16 cellular contexts compared by ENCODE assay signal in the genomic region with DNA sequence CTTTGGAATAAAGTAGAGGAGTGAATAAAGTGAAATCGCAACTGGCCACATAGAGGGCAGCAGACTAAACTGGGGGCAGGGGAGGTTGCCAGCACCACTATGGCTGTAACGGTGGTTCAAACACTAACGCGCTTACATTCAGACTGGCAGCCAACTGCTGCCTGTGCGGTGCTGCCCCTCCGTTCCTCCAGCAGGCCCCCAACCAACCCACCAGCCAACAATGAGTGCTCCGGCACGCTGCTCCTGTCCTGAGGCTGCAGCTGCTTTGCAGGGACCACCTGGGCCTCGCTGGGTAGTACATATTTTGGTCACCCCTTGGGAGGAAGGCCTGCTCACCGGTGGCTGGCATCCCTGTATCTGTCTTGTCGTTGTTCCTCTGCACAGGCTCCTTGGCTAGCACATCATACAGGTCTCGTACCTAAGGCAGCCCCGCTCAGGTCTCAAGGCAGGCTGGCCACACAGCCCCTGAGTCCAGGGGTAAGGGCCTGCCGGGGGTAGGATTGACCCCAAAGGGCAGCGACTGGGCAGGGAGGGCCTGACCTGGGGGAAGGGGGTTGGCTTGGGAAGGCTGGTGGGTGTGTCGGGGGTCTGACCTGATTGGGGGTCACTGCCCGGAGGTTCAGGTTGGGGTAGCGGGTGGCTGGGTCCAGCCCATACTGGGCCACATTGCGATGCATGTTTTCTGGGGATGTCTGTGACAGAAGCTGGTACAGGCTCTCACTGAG. TPM values are rescaled to one million over a fixed set of nuclear protein-coding genes. Genes with fewer than 3 reads are reported as not detected.
DNase-seq lines count a peak whose midpoint lies in the region; ATAC-seq and TF ChIP-seq lines count a peak whose summit lies in the region.
"Had no signal": no experiment of that assay in that cellular context is flagged by ENCODE, and none has a peak within 500 bp of the region (broad histone marks: within the 10 kb centered on the region; RNA-seq: fewer than 3 reads in every experiment).

No MANE protein-coding gene starts in this region.

- TF ChIP-seq CTCF in Caco-2 (IDR thresholded peaks at IDR 0.05; ENCODE audit: insufficient read depth in 1 of 2, low read depth in 1 of 2, low read length in 1 of 2, severe bottlenecking in 1 of 2, unreplicated experiment in 1 of 2): no peak
- TF ChIP-seq CTCF in lung (IDR thresholded peaks at IDR 0.05; ENCODE audit: control extremely low read depth, extremely low read depth): no peak
- TF ChIP-seq CTCF in foreskin fibroblast (IDR thresholded peaks at IDR 0.05; ENCODE audit: low read depth, low read length): no peak

- CTCF ChIA-PET in Caco-2 (lab: Charles Lee): no interaction called here
- CTCF ChIA-PET in activated CD8-positive, alpha-beta T cell treated with anti-CD3 and anti-CD28 coated beads, Interleukin-2, amount 10 ng/mL, durations not matched to agents 7 days and 5 days (lab: Charles Lee): interaction anchor here (1.5 to 2.6 kb wide), 2 partner anchors 8 to 261 kb away, joined by 4 to 12 read pairs; partner anchors contain the start of genes PPIL6 and SMPD2

- peak overlapping the region in 8 of 11 experiments; percentile 2 to 100 (median 54); a peak in 16 of 22 replicates for H3K27ac ChIP-seq in BLaER1 treated with 17β-estradiol and CSF1 and Interleukin-3, amounts not matched to agents 10 nM and 100 nM
- H3K27ac ChIP-seq in lung (ENCODE audit: low read depth in 1 of 2, low read length in 1 of 2): no peak overlapping the region
- H3K27ac ChIP-seq: pancreas, tibial artery had no signal

- peak overlapping the region in 9 of 11 experiments; percentile 23 to 67 (median 40); a peak in 14 of 22 replicates for H3K9ac ChIP-seq in BLaER1 treated with 17β-estradiol and CSF1 and Interleukin-3, amounts not matched to agents 10 nM and 100 nM

- H3K27me3 Mint-ChIP-seq in Caco-2 (ENCODE audit: insufficient read depth, unreplicated experiment): no peaks in the 10 kb centered on the region
- no peaks in the 10 kb centered on the region for H3K27me3 Mint-ChIP-seq in activated CD8-positive, alpha-beta T cell treated with anti-CD3 and anti-CD28 coated beads, Interleukin-2, amount 10 ng/mL, durations not matched to agents 7 days and 5 days (ENCODE audit: low read depth)

- H3K4me3 ChIP-seq in BLaER1 treated with 17β-estradiol and CSF1 and Interleukin-3, amounts not matched to agents 10 nM and 100 nM: peak overlapping the region in 4 of 10 experiments; percentile 1 to 38 (median 18); a peak in 4 of 20 replicates
- H3K4me3 ChIP-seq in Caco-2 (ENCODE audit: low read depth, low read length): no peak overlapping the region
- no peak overlapping the region for H3K4me3 ChIP-seq in lung
- no peak overlapping the region for H3K4me3 ChIP-seq in foreskin fibroblast (ENCODE audit: low read depth in 1 of 2, low read length in 2 of 2)
- H3K4me3 ChIP-seq: pancreas, tibial artery had no signal

- peaks cover 55 to 96% (median 93%) of the 10 kb centered on the region in 11 experiments for H3K36me3 ChIP-seq in BLaER1 treated with 17β-estradiol and CSF1 and Interleukin-3, amounts not matched to agents 10 nM and 100 nM
- no peaks in the 10 kb centered on the region for H3K36me3 ChIP-seq in Caco-2 (ENCODE audit: control insufficient read depth, insufficient read depth, low read length)
- peaks cover 0 to 35% of the 10 kb centered on the region in 2 donors for H3K36me3 ChIP-seq in lung (ENCODE audit: control insufficient read depth in 2 of 2, insufficient read depth in 2 of 2, low read length in 2 of 2)
- H3K36me3 ChIP-seq: pancreas had no signal

- H3K9me3 ChIP-seq in BLaER1 treated with 17β-estradiol and CSF1 and Interleukin-3, amounts not matched to agents 10 nM and 100 nM (replicated peaks in 1 of 11): no peaks in the 10 kb centered on the region
- H3K9me3 ChIP-seq in Caco-2: no peaks in the 10 kb centered on the region
- no peaks in the 10 kb centered on the region for H3K9me3 ChIP-seq in lung (ENCODE audit: control insufficient read depth in 2 of 2, insufficient read depth in 1 of 2, low read length in 1 of 2)
- H3K9me3 ChIP-seq: pancreas, tibial artery had no signal

- no peaks in the 10 kb centered on the region for H3K4me1 Mint-ChIP-seq in Caco-2 (ENCODE audit: low read depth, unreplicated experiment)
- H3K4me1 Mint-ChIP-seq in activated CD8-positive, alpha-beta T cell treated with anti-CD3 and anti-CD28 coated beads, Interleukin-2, amount 10 ng/mL, durations not matched to agents 7 days and 5 days (ENCODE audit: low read depth): peaks cover 65% of the 10 kb centered on the region

- H3K4me3 Mint-ChIP-seq in Caco-2 (ENCODE audit: unreplicated experiment): no peak overlapping the region
- H3K4me3 Mint-ChIP-seq in activated CD8-positive, alpha-beta T cell treated with anti-CD3 and anti-CD28 coated beads, Interleukin-2, amount 10 ng/mL, durations not matched to agents 7 days and 5 days: peak overlapping the region; percentile 70

- H3K36me3 Mint-ChIP-seq in Caco-2 (ENCODE audit: insufficient read depth, unreplicated experiment): peaks cover 15% of the 10 kb centered on the region
- peaks cover 54% of the 10 kb centered on the region for H3K36me3 Mint-ChIP-seq in activated CD8-positive, alpha-beta T cell treated with anti-CD3 and anti-CD28 coated beads, Interleukin-2, amount 10 ng/mL, durations not matched to agents 7 days and 5 days (ENCODE audit: low read depth)

- peaks cover 29 to 100% (median 76%) of the 10 kb centered on the region in 11 experiments for H4K20me1 ChIP-seq in BLaER1 treated with 17β-estradiol and CSF1 and Interleukin-3, amounts not matched to agents 10 nM and 100 nM

- peak; percentile 5 for ATAC-seq in activated CD8-positive, alpha-beta T cell treated with anti-CD3 and anti-CD28 coated beads, Interleukin-2, amount 10 ng/mL, durations not matched to agents 7 days and 5 days
- ATAC-seq in lung (ENCODE audit: insufficient read depth, low FRiP score): no peak
- ATAC-seq: PC-3 had no signal

- DNase-seq in Caco-2 (no peak), lung (ENCODE audit: low spot score) (peak; percentile 27), inferior parietal cortex (ENCODE audit: extremely low spot score) (no peak), GM03348 (ENCODE audit: low spot score) (no peak), LoVo (ENCODE audit: low spot score) (no peak), foreskin fibroblast (no peak)
- DNase-seq in activated CD8-positive, alpha-beta T cell treated with anti-CD3 and anti-CD28 coated beads, Interleukin-2, amount 10 ng/mL, durations not matched to agents 7 days and 5 days: no peak
- DNase-seq: KG1; left cardiac atrium; NCI-H1105; NCI-H748 treated with DMSO at 0.1 percent for 48 hours; PC-3; stimulated activated CD4-positive, alpha-beta T cell treated with anti-CD3 and anti-CD28 coated beads, Interleukin-4, amount 100 ng/mL, for 24 hours; tibial artery had no signal

- H3K4me2 ChIP-seq in BLaER1 treated with 17β-estradiol and CSF1 and Interleukin-3, amounts not matched to agents 10 nM and 100 nM: peak overlapping the region; percentile 94 to 100 (median 100)

- 89 to 95% methylated on average over 19 of the region's 19 CpGs for WGBS in lung, 2 donors

- H3K4me1 ChIP-seq in BLaER1 treated with 17β-estradiol and CSF1 and Interleukin-3, amounts not matched to agents 10 nM and 100 nM: peaks cover 67 to 90% (median 79%) of the 10 kb centered on the region in 10 experiments
- H3K4me1 ChIP-seq in Caco-2 (no peaks in the 10 kb centered on the region), lung (ENCODE audit: control insufficient read depth in 2 of 2, insufficient read depth in 2 of 2, low read length in 2 of 2) (peaks cover 0 to 3% of the 10 kb centered on the region in 2 donors)
- H3K4me1 ChIP-seq: pancreas had no signal

- BruUV-seq in Caco-2 (replicated peaks; lab: Mats Ljungman, UMichigan): no TSS peak

- intact Hi-C loops in Caco-2 (cut with micrococcal nuclease; ENCODE audit: unreplicated experiment): loop anchor here (5.0 to 10.0 kb wide), 2 partner anchors 33 to 264 kb away; partner anchors contain the start of gene ZBTB24

- POLR2A ChIA-PET in Caco-2 (lab: Charles Lee): interaction anchor here (0.6 kb wide), 1 partner anchor 28 kb away, joined by 3 read pairs; no protein-coding TSS in a partner anchor
- POLR2A ChIA-PET in activated CD8-positive, alpha-beta T cell treated with anti-CD3 and anti-CD28 coated beads, Interleukin-2, amount 10 ng/mL, durations not matched to agents 7 days and 5 days (lab: Charles Lee): interaction anchor here (0.6 to 1.9 kb wide), 5 partner anchors 8 to 590 kb away, joined by 3 to 14 read pairs (median 5); partner anchors contain the start of genes CD164, PPIL6, SMPD2 and ZBTB24

- H3K27me3 ChIP-seq in BLaER1 treated with 17β-estradiol and CSF1 and Interleukin-3, amounts not matched to agents 10 nM and 100 nM: no peaks in the 10 kb centered on the region
- H3K27me3 ChIP-seq in Caco-2 (replicated peaks; ENCODE audit: control insufficient read depth, insufficient read depth, low read length) (no peaks in the 10 kb centered on the region), lung (ENCODE audit: control insufficient read depth, insufficient read depth) (no peaks in the 10 kb centered on the region)
- H3K27me3 ChIP-seq: pancreas, tibial artery had no signal

- peak overlapping the region; percentile 48 for H3K27ac Mint-ChIP-seq in Caco-2 (ENCODE audit: unreplicated experiment)
- peak overlapping the region; percentile 85 for H3K27ac Mint-ChIP-seq in activated CD8-positive, alpha-beta T cell treated with anti-CD3 and anti-CD28 coated beads, Interleukin-2, amount 10 ng/mL, durations not matched to agents 7 days and 5 days

- H3K9me3 Mint-ChIP-seq in Caco-2 (ENCODE audit: unreplicated experiment): no peaks in the 10 kb centered on the region
- H3K9me3 Mint-ChIP-seq in activated CD8-positive, alpha-beta T cell treated with anti-CD3 and anti-CD28 coated beads, Interleukin-2, amount 10 ng/mL, durations not matched to agents 7 days and 5 days (ENCODE audit: insufficient read depth): no peaks in the 10 kb centered on the region

RNA-seq across cellular contexts. Expression of gene MICAL1, which starts 6.3 kb away (rescaled TPM):
- total RNA-seq in Caco-2 (2022) (11.7 and 11.8 TPM in 2 replicates), lung (10 to 100 TPM; 29.9 to 67.7 TPM)
- total RNA-seq in activated CD8-positive, alpha-beta T cell treated with anti-CD3 and anti-CD28 coated beads, Interleukin-2, amount 10 ng/mL, durations not matched to agents 7 days and 5 days: 10 to 100 TPM; 50.5 to 53.2 TPM
- polyA plus RNA-seq in lung: 10 to 100 TPM; 54.8 to 60.1 TPM

RNA-seq across cellular contexts. Expression of gene SMPD2, which starts 8.7 kb away (rescaled TPM):
- 12.3 and 12.8 TPM in 2 replicates for total RNA-seq in Caco-2 (2022)
- 10 to 100 TPM; 15.5 to 15.6 TPM for total RNA-seq in activated CD8-positive, alpha-beta T cell treated with anti-CD3 and anti-CD28 coated beads, Interleukin-2, amount 10 ng/mL, durations not matched to agents 7 days and 5 days
- 10 to 100 TPM; 18.2 to 22.8 TPM for total RNA-seq in lung
- polyA plus RNA-seq in lung: 10 to 100 TPM; 17.4 to 21.5 TPM

RNA-seq across cellular contexts. Expression of gene PPIL6, which starts 8.8 kb away (rescaled TPM):
- total RNA-seq in Caco-2 (2022): 0.30 TPM in 1 of 2 replicates, not detected in the other
- under 1 TPM in 1 of 2 experiments, not detected in 1; 0.16 TPM for total RNA-seq in activated CD8-positive, alpha-beta T cell treated with anti-CD3 and anti-CD28 coated beads, Interleukin-2, amount 10 ng/mL, durations not matched to agents 7 days and 5 days
- 10 to 100 TPM; 18.0 to 18.1 TPM for total RNA-seq in lung
- polyA plus RNA-seq in lung: 1 to 10 TPM; 6.3 to 8.5 TPM

RNA-seq across cellular contexts. Expression of gene ZBTB24, which starts 33.8 kb away (rescaled TPM):
- total RNA-seq in Caco-2 (2022) (9.2 and 10.3 TPM in 2 replicates), lung (10 to 100 TPM in 1 of 2 donors, 1 to 10 TPM in 1; 7.5 to 13.9 TPM)
- 10 to 100 TPM; 16.0 to 16.3 TPM for total RNA-seq in activated CD8-positive, alpha-beta T cell treated with anti-CD3 and anti-CD28 coated beads, Interleukin-2, amount 10 ng/mL, durations not matched to agents 7 days and 5 days
- 1 to 10 TPM; 2.9 to 4.4 TPM for polyA plus RNA-seq in lung

Comparison
In these comparisons a context has a peak if more than half of its experiments do, and no peak if none do; other contexts are left out.
1. H3K27ac ChIP-seq: peak in BLaER1 treated with 17β-estradiol and CSF1 and Interleukin-3, amounts not matched to agents 10 nM and 100 nM (8 of 11); none in lung (0 of 2).
2. RNA of gene PPIL6, which starts 8.8 kb away (total RNA-seq): 18.0 to 18.1 TPM in lung; 0.30 TPM in Caco-2 and 0.16 TPM in activated CD8-positive, alpha-beta T cell treated with anti-CD3 and anti-CD28 coated beads, Interleukin-2, amount 10 ng/mL, durations not matched to agents 7 days and 5 days; every median in the first group is over 10 times any median in the second.